Comparison of ENCODE assay signal across 13 cellular contexts in genomic region chr1:89971600-89971999, GRCh38. TPM values are rescaled to one million over a fixed set of nuclear protein-coding genes. Genes with fewer than 3 reads are reported as not detected.
DNase-seq lines count a peak whose midpoint lies in the region; ATAC-seq, FAIRE-seq and TF ChIP-seq lines count a peak whose summit lies in the region.
"Had no signal": no experiment of that assay in that cellular context is flagged by ENCODE, and none has a peak within 500 bp of the region (broad histone marks: within the 10 kb centered on the region; RNA-seq: fewer than 3 reads in every experiment).

No MANE protein-coding gene starts in this region.

- TF ChIP-seq EP300 in GM12878 (IDR thresholded peaks at IDR 0.05; ENCODE audit: borderline replicate concordance in 1 of 2, control insufficient read depth in 1 of 2, low read depth in 2 of 2, low read length in 2 of 2), result no peak

- H3K9ac ChIP-seq in GM12878 (ENCODE audit: control insufficient read depth, insufficient read depth, low read length), result no peak overlapping the region

- POLR2A ChIA-PET in GM12878 (lab: Charles Lee), result interaction anchor here (1.1 kb wide), 1 partner anchor 190 kb away, joined by 4 read pairs; no protein-coding TSS in a partner anchor

- DNase-seq in GM12878 (ENCODE audit: low read depth, low spot score) (no peak), H4 (ENCODE audit: low spot score) (no peak)
- DNase-seq in activated CD8-positive, alpha-beta memory T cell treated with anti-CD3 and anti-CD28 coated beads, Interleukin-2, amount 10 ng/mL, durations not matched to agents 7 days and 5 days, result no peak
- DNase-seq: activated CD8-positive, alpha-beta memory T cell treated with anti-CD3 and anti-CD28 coated beads, Interleukin-2, amount 50 U/mL, for 48 hours; AML-193; anterior cingulate cortex; MM.1S; NCI-H446 treated with DMSO at 0.1 percent for 48 hours had no signal

- no peak overlapping the region for H3K4me3 Mint-ChIP-seq in activated CD8-positive, alpha-beta memory T cell treated with anti-CD3 and anti-CD28 coated beads, Interleukin-2, amount 10 ng/mL, durations not matched to agents 7 days and 5 days
- no peak overlapping the region for H3K4me3 Mint-ChIP-seq in stimulated activated memory B cell treated with anti-CD40 and anti-IgM and Interleukin-4, amounts not matched to agents 10 μg/mL and 1 μg/mL and 100 μg/mL, for 72 hours

- peak; percentile 80 for ATAC-seq in GM18502 (IDR thresholded peaks at IDR 0.05; ENCODE audit: poor library complexity, unreplicated experiment)
- peak; percentile 73 for ATAC-seq in GM21360 (IDR thresholded peaks at IDR 0.05; ENCODE audit: unreplicated experiment)
- peak; percentile 89 for ATAC-seq in HG02938 (IDR thresholded peaks at IDR 0.05; ENCODE audit: unreplicated experiment)
- peak; percentile 71 for ATAC-seq in GM12878
- no peak for ATAC-seq in activated CD8-positive, alpha-beta memory T cell treated with anti-CD3 and anti-CD28 coated beads, Interleukin-2, amount 10 ng/mL, durations not matched to agents 7 days and 5 days
- no peak for ATAC-seq in stimulated activated memory B cell treated with anti-CD40 and anti-IgM and Interleukin-4, amounts not matched to agents 10 μg/mL and 1 μg/mL and 100 μg/mL, for 72 hours
- no peak for ATAC-seq in GM18517 (IDR thresholded peaks at IDR 0.05; ENCODE audit: unreplicated experiment)

- SMC1A ChIA-PET in GM12878 (lab: Charles Lee; ENCODE audit: uncharacterized antibody, unreplicated experiment), result interaction anchor here (0.8 to 2.0 kb wide), 6 partner anchors 9 to 344 kb away, joined by 3 to 7 read pairs (median 4); no protein-coding TSS in a partner anchor

- H3K27me3 ChIP-seq in GM12878 (replicated peaks in 1 of 2; ENCODE audit: control insufficient read depth in 2 of 2, insufficient read depth in 2 of 2, low read length in 1 of 2), result no peaks in the 10 kb centered on the region

- CTCF ChIA-PET in GM12878 (lab: Yijun Ruan, JAX), result interaction anchor here (0.6 to 3.4 kb wide), 7 partner anchors 9 to 129 kb away, joined by 3 to 11 read pairs (median 4); no protein-coding TSS in a partner anchor
- CTCF ChIA-PET in activated CD8-positive, alpha-beta memory T cell treated with anti-CD3 and anti-CD28 coated beads, Interleukin-2, amount 10 ng/mL, durations not matched to agents 7 days and 5 days (lab: Charles Lee), result interaction anchor here (1.1 kb wide), 1 partner anchor 15 kb away, joined by 4 read pairs; no protein-coding TSS in a partner anchor

- RAD21 ChIA-PET in GM12878 (lab: Charles Lee; ENCODE audit: unreplicated experiment), result interaction anchor here (0.5 to 0.7 kb wide), 2 partner anchors 14 to 15 kb away, joined by 4 to 5 read pairs; no protein-coding TSS in a partner anchor

- no peak overlapping the region for H3K27ac Mint-ChIP-seq in activated CD8-positive, alpha-beta memory T cell treated with anti-CD3 and anti-CD28 coated beads, Interleukin-2, amount 10 ng/mL, durations not matched to agents 7 days and 5 days
- H3K27ac Mint-ChIP-seq in stimulated activated memory B cell treated with anti-CD40 and anti-IgM and Interleukin-4, amounts not matched to agents 10 μg/mL and 1 μg/mL and 100 μg/mL, for 72 hours, result no peak overlapping the region

- no peaks in the 10 kb centered on the region for H3K36me3 ChIP-seq in GM12878 (ENCODE audit: control insufficient read depth in 2 of 2, insufficient read depth in 2 of 2, low read length in 1 of 2)

- FAIRE-seq in GM12878 (lab: Jason Lieb, UNC), result no peak

- no peak overlapping the region for H3K4me2 ChIP-seq in GM12878 (ENCODE audit: control insufficient read depth, insufficient read depth)

- no peak for TF ChIP-seq POLR2A in GM12878 (IDR thresholded peaks at IDR 0.05; ENCODE audit: low read depth, low read length)

- peaks cover 4% of the 10 kb centered on the region for H3K4me1 Mint-ChIP-seq in activated CD8-positive, alpha-beta memory T cell treated with anti-CD3 and anti-CD28 coated beads, Interleukin-2, amount 10 ng/mL, durations not matched to agents 7 days and 5 days
- H3K4me1 Mint-ChIP-seq in stimulated activated memory B cell treated with anti-CD40 and anti-IgM and Interleukin-4, amounts not matched to agents 10 μg/mL and 1 μg/mL and 100 μg/mL, for 72 hours, result peaks cover 12% of the 10 kb centered on the region

- no peaks in the 10 kb centered on the region for H3K9me3 ChIP-seq in GM12878 (replicated peaks; ENCODE audit: control insufficient read depth, insufficient read depth, low read length)

- no TSS peak for BruUV-seq in GM12878 (replicated peaks; lab: Mats Ljungman, UMichigan)

- intact Hi-C loops in GM12878 (cut with micrococcal nuclease; ENCODE audit: unreplicated experiment), result no loop called here

- H3K27ac ChIP-seq in GM12878 (ENCODE audit: control insufficient read depth, insufficient read depth), result no peak overlapping the region

- TF ChIP-seq RAD21 in GM12878 (IDR thresholded peaks at IDR 0.05; ENCODE audit: insufficient read depth, low read depth, low read length), result no peak

- no peak overlapping the region for H2AFZ ChIP-seq in GM12878 (ENCODE audit: control insufficient read depth, low read depth, low read length)

- no peak overlapping the region for H3K4me3 ChIP-seq in GM12878

- no peak for TF ChIP-seq CTCF in GM12878 (IDR thresholded peaks at IDR 0.05 in 2 of 3, conservative IDR thresholded peaks at IDR 0.05 in 1 of 3; ENCODE audit: control insufficient read depth in 2 of 3, extremely low read depth in 1 of 3, insufficient read depth in 1 of 3, low read depth in 3 of 3, low read length in 3 of 3)

- H3K9me3 Mint-ChIP-seq in activated CD8-positive, alpha-beta memory T cell treated with anti-CD3 and anti-CD28 coated beads, Interleukin-2, amount 10 ng/mL, durations not matched to agents 7 days and 5 days (ENCODE audit: low read depth), result no peaks in the 10 kb centered on the region
- no peaks in the 10 kb centered on the region for H3K9me3 Mint-ChIP-seq in stimulated activated memory B cell treated with anti-CD40 and anti-IgM and Interleukin-4, amounts not matched to agents 10 μg/mL and 1 μg/mL and 100 μg/mL, for 72 hours

- in situ Hi-C loops in GM12878 (cut with MboI), result no loop called here

- no peaks in the 10 kb centered on the region for H3K79me2 ChIP-seq in GM12878 (ENCODE audit: control insufficient read depth, insufficient read depth, low read length)

- H3K27me3 Mint-ChIP-seq in activated CD8-positive, alpha-beta memory T cell treated with anti-CD3 and anti-CD28 coated beads, Interleukin-2, amount 10 ng/mL, durations not matched to agents 7 days and 5 days, result peaks cover 1% of the 10 kb centered on the region
- H3K27me3 Mint-ChIP-seq in stimulated activated memory B cell treated with anti-CD40 and anti-IgM and Interleukin-4, amounts not matched to agents 10 μg/mL and 1 μg/mL and 100 μg/mL, for 72 hours, result no peaks in the 10 kb centered on the region

- no peaks in the 10 kb centered on the region for H4K20me1 ChIP-seq in GM12878 (ENCODE audit: control insufficient read depth, insufficient read depth)

- 0% methylated on average over 1 of the region's 1 CpG for WGBS in GM12878 (ENCODE audit: insufficient coverage, insufficient replicate concordance, low lambda C conversion rate, missing lambda C conversion rate)

- no peaks in the 10 kb centered on the region for H3K36me3 Mint-ChIP-seq in activated CD8-positive, alpha-beta memory T cell treated with anti-CD3 and anti-CD28 coated beads, Interleukin-2, amount 10 ng/mL, durations not matched to agents 7 days and 5 days
- no peaks in the 10 kb centered on the region for H3K36me3 Mint-ChIP-seq in stimulated activated memory B cell treated with anti-CD40 and anti-IgM and Interleukin-4, amounts not matched to agents 10 μg/mL and 1 μg/mL and 100 μg/mL, for 72 hours

- peaks cover 9% of the 10 kb centered on the region; the same call in 1 of the 2 replicates for H3K4me1 ChIP-seq in GM12878 (ENCODE audit: control insufficient read depth, insufficient read depth, low read length)

TF ChIP-seq in GM12878, 131 proteins besides CTCF, POLR2A, EP300 and RAD21 (continues in another document):
- TF ChIP-seq IKZF2 (IDR thresholded peaks at IDR 0.05), result 0 out of 4 replicates have a peak, but pooled peaks of 1 of the 2 experiments have one; percentile 8
- TF ChIP-seq ZNF24 (IDR thresholded peaks at IDR 0.05), result no peak
- TF ChIP-seq, protein P1, sequence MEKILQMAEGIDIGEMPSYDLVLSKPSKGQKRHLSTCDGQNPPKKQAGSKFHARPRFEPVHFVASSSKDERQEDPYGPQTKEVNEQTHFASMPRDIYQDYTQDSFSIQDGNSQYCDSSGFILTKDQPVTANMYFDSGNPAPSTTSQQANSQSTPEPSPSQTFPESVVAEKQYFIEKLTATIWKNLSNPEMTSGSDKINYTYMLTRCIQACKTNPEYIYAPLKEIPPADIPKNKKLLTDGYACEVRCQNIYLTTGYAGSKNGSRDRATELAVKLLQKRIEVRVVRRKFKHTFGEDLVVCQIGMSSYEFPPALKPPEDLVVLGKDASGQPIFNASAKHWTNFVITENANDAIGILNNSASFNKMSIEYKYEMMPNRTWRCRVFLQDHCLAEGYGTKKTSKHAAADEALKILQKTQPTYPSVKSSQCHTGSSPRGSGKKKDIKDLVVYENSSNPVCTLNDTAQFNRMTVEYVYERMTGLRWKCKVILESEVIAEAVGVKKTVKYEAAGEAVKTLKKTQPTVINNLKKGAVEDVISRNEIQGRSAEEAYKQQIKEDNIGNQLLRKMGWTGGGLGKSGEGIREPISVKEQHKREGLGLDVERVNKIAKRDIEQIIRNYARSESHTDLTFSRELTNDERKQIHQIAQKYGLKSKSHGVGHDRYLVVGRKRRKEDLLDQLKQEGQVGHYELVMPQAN (conservative IDR thresholded peaks at IDR 0.05), result no peak

RNA-seq across cellular contexts. Expression of gene ZNF326, which starts 23.3 kb away (rescaled TPM):
- 69.2 and 73.8 TPM in 2 replicates for total RNA-seq in GM12878 (2013; cell fraction: nucleolus; rRNA removed)
- total RNA-seq in GM12878 (2014; rRNA removed) (7.2 and 7.4 TPM in 2 replicates), GM12878 (2014; rRNA removed; fragmentation: Illumina TruSeq; extraction: Trizol) (14.4 and 16.8 TPM in 2 replicates), GM12878 (2021) (20.4 and 21.7 TPM in 2 replicates)
- polyA plus RNA-seq in GM12878 (2011; ENCODE audit: low read depth), result 6.3 TPM
- polyA plus RNA-seq in GM12878 (2011; rRNA removed) (23.8 and 33.0 TPM in 2 replicates), GM12878 (2014; fragmentation: Illumina TruSeq; extraction: Trizol) (26.4 and 35.1 TPM in 2 replicates), GM12878 (2014; fragmentation: Nextera tagmentation; extraction: Ambion mirVana) (10 to 100 TPM in 1 of 2 experiments, 1 to 10 TPM in 1; 7.1 to 11.1 TPM), GM12878 (2014; rRNA removed) (18.1 and 22.2 TPM in 2 replicates), GM12878 (2016; fragmentation: Nextera tagmentation; extraction: Ambion mirVana) (10 to 100 TPM; 26.0 to 29.4 TPM)
- polyA plus RNA-seq in GM12878 (2011; cell fraction: cytosol; rRNA removed), result 9.9 and 10.0 TPM in 2 replicates
- polyA plus RNA-seq in GM12878 (2011; cell fraction: nucleus; rRNA removed), result 21.4 and 26.5 TPM in 2 replicates
- 11.6 and 13.3 TPM in 2 replicates for polyA plus RNA-seq in GM12878 (2012)
- 13.4 and 15.9 TPM in 2 replicates for polyA minus RNA-seq in GM12878 (2011; rRNA and poly(A)+ RNA removed)
- 5.5 and 8.6 TPM in 2 replicates for polyA minus RNA-seq in GM12878 (2011; cell fraction: cytosol; rRNA and poly(A)+ RNA removed)
- 31.4 and 42.0 TPM in 2 replicates for polyA minus RNA-seq in GM12878 (2011; cell fraction: nucleus; rRNA and poly(A)+ RNA removed)
- 10 to 100 TPM; 16.3 to 19.9 TPM for total RNA-seq in activated CD8-positive, alpha-beta memory T cell treated with anti-CD3 and anti-CD28 coated beads, Interleukin-2, amount 10 ng/mL, durations not matched to agents 7 days and 5 days
- 3.2 and 5.7 TPM in 2 replicates for total RNA-seq in H4 (2014; rRNA removed; shearing (Covaris generic))

Comparison
In these comparisons a context has a peak if more than half of its experiments do, and no peak if none do; other contexts are left out.
1. ATAC-seq: peak in GM18502 (single experiment), GM21360 (single experiment), HG02938 (single experiment) and GM12878 (single experiment); none in activated CD8-positive, alpha-beta memory T cell treated with anti-CD3 and anti-CD28 coated beads, Interleukin-2, amount 10 ng/mL, durations not matched to agents 7 days and 5 days (single experiment), stimulated activated memory B cell treated with anti-CD40 and anti-IgM and Interleukin-4, amounts not matched to agents 10 μg/mL and 1 μg/mL and 100 μg/mL, for 72 hours (single experiment) and GM18517 (single experiment).